In genomic region chr5:32760091-32760509, GRCh38 we compare ENCODE assay signal across 1 cellular context.
TF ChIP-seq lines count a peak whose summit lies in the region.

No MANE protein-coding gene starts in this region.

TF ChIP-seq in HepG2, 621 proteins besides CTCF, POLR2A, EP300 and RAD21 (continued from another document):
- TF ChIP-seq ZNF234 (CRISPR knock-in tag; conservative IDR thresholded peaks at IDR 0.05) (no peak), NFE2L2 (IDR thresholded peaks at IDR 0.05; ENCODE audit: low read length) (peak; percentile 97), ZNF709 (CRISPR knock-in tag; IDR thresholded peaks at IDR 0.05) (no peak), MAFG (CRISPR knock-in tag; IDR thresholded peaks at IDR 0.05) (peak; percentile 66; the same call in 1 of the 2 replicates), ZSCAN25 (CRISPR knock-in tag; IDR thresholded peaks at IDR 0.05) (no peak), IRX3 (CRISPR knock-in tag; IDR thresholded peaks at IDR 0.05; ENCODE audit: borderline replicate concordance, low read depth) (no peak), NCOR1 (IDR thresholded peaks at IDR 0.05; ENCODE audit: borderline replicate concordance, low read length) (no peak), FOXA1 (IDR thresholded peaks at IDR 0.05) (no peak), FOXA1 (CRISPR knock-in tag; IDR thresholded peaks at IDR 0.05) (peak; percentile 42; the same call in 1 of the 2 replicates), XBP1 (CRISPR knock-in tag; IDR thresholded peaks at IDR 0.05) (no peak), RARA (CRISPR knock-in tag; IDR thresholded peaks at IDR 0.05) (no peak), ARID5B (CRISPR knock-in tag; IDR thresholded peaks at IDR 0.05) (0 out of 2 replicates have a peak, but pooled peaks have one; percentile 9), POGZ (CRISPR knock-in tag; IDR thresholded peaks at IDR 0.05) (no peak), IRF2 (CRISPR knock-in tag; IDR thresholded peaks at IDR 0.05) (peak; percentile 53; the same call in 1 of the 2 replicates), RFXAP (CRISPR knock-in tag; IDR thresholded peaks at IDR 0.05; ENCODE audit: borderline replicate concordance) (no peak), NFE2 (CRISPR knock-in tag; IDR thresholded peaks at IDR 0.05) (peak; percentile 41; the same call in 1 of the 2 replicates), MAFK (conservative IDR thresholded peaks at IDR 0.05 in 1 of 2, IDR thresholded peaks at IDR 0.05 in 1 of 2; ENCODE audit: low read length in 2 of 2) (peak; percentile 85 to 95), ZNF576 (CRISPR knock-in tag; IDR thresholded peaks at IDR 0.05) (no peak), THRA (CRISPR knock-in tag; IDR thresholded peaks at IDR 0.05; ENCODE audit: borderline replicate concordance) (no peak), ZFAT (CRISPR knock-in tag; conservative IDR thresholded peaks at IDR 0.05) (no peak)
